In genomic region chr17:66632716-66633115, GRCh38 we compare ENCODE assay signal across 6 cellular contexts.
"Had no signal": no experiment of that assay in that cellular context is flagged by ENCODE, and none has a peak within 500 bp of the region (broad histone marks: within the 10 kb centered on the region; RNA-seq: fewer than 3 reads in every experiment).

No MANE protein-coding gene starts in this region.

- H3K27me3 ChIP-seq: tibial nerve had no signal

- H3K4me3 ChIP-seq: tibial nerve had no signal

- DNase-seq: activated T-cell treated with anti-CD3 and anti-CD28 coated beads, Interleukin-2, amount 50 U/mL, for 1 hour; anterior cingulate cortex; dermis blood vessel endothelial cell; erythroblast had no signal

- H3K36me3 ChIP-seq: tibial nerve had no signal

- H3K4me3 Mint-ChIP-seq: T-helper 2 cell treated with Interferon-gamma antibody and Interleukin-4, amounts not matched to agents 5 μg/mL and 100 μg/mL, for 36 hours had no signal

- H3K9me3 ChIP-seq: tibial nerve had no signal

- H3K9me3 Mint-ChIP-seq: T-helper 2 cell treated with Interferon-gamma antibody and Interleukin-4, amounts not matched to agents 5 μg/mL and 100 μg/mL, for 36 hours had no signal
